18 cellular contexts compared by ENCODE assay signal in the genomic region with DNA sequence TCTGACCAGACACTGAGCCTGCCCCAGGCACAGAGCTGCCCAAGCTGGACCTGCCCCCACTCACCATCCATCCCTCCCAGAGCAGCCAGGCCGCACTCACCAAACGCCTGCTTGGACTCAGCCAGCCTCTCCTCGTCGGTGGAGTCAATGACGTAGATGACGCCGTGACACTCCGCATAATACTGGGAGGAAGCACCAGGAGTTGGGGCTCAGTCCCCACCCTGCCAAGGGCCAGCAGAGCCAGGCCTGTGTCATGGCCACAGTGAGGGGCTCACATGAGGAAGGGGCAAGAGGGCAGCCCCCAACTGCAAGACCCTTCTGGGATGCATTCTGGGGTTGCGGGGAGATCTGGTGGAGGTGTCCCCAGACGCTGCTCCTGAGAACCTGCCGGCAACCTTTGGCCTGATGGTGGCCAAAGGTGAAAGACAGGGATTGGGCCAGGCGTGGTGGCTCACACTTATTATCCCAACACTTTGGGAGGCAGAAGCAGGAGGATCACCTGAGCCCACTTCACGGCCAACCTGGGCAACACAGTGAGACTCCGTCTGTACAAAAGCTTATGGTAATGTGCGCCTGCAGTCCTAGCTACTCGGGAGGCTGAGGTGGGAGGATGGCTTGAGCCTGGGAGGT. TPM values are rescaled to one million over a fixed set of nuclear protein-coding genes. Genes with fewer than 3 reads are reported as not detected.
DNase-seq lines count a peak whose midpoint lies in the region; ATAC-seq, FAIRE-seq and TF ChIP-seq lines count a peak whose summit lies in the region.
"Had no signal": no experiment of that assay in that cellular context is flagged by ENCODE, and none has a peak within 500 bp of the region (broad histone marks: within the 10 kb centered on the region; RNA-seq: fewer than 3 reads in every experiment).

No MANE protein-coding gene starts in this region.

- TF ChIP-seq EP300 in K562 (IDR thresholded peaks at IDR 0.05; ENCODE audit: low read length) = no peak

- H3K9me2 ChIP-seq in OCI-LY7 (ENCODE audit: insufficient read depth, low read length) = no peaks in the 10 kb centered on the region

- BruUV-seq in K562 (replicated peaks; lab: Mats Ljungman, UMichigan) (no TSS peak), OCI-LY7 (replicated peaks; lab: Mats Ljungman, UMichigan) (no TSS peak)

- peak; percentile 3 for DNase-seq in activated gamma-delta T cell treated with Interleukin-2 at 50 U/mL for 16 hours
- DNase-seq in activated gamma-delta T cell (lab: John Stamatoyannopoulos, UW) = no peak
- peak in 1 of 4 experiments; percentile 2 for DNase-seq in K562 (ENCODE audit: extremely low read depth in 1 of 4, low spot score in 3 of 4)
- peak; percentile 78 for DNase-seq in posterior vena cava (ENCODE audit: low spot score)
- DNase-seq in OCI-LY7 (ENCODE audit: low spot score) = no peak
- DNase-seq in NCI-H1694 treated with DMSO at 0.1 percent for 48 hours (lab: John Stamatoyannopoulos, UW) = no peak
- no peak for DNase-seq in SW 1271 (lab: John Stamatoyannopoulos, UW)
- DNase-seq: KBM-7; naive thymus-derived CD4-positive, alpha-beta T cell; NCI-H1105 treated with DMSO at 0.1 percent for 48 hours; NCI-H82 had no signal

- in situ Hi-C loops in K562 (cut with MboI) = no loop called here

- no peaks in the 10 kb centered on the region for H3K9me1 ChIP-seq in K562 (ENCODE audit: control insufficient read depth, insufficient read depth, low read length)

- H4K20me1 ChIP-seq in K562 (replicated peaks; ENCODE audit: control insufficient read depth, insufficient read depth, low read length) (peaks cover 16% of the 10 kb centered on the region), OCI-LY7 (ENCODE audit: insufficient read depth, low read length) (peaks cover 8% of the 10 kb centered on the region; the same call in 1 of the 2 replicates)

- H3K9me3 ChIP-seq in HEK293 (ENCODE audit: control insufficient read depth, insufficient read depth, low read depth, low read length) (no peaks in the 10 kb centered on the region), K562 (replicated peaks; ENCODE audit: control insufficient read depth, insufficient read depth, low read depth, low read length) (no peaks in the 10 kb centered on the region), OCI-LY7 (ENCODE audit: low read length) (no peaks in the 10 kb centered on the region)
- H3K9me3 ChIP-seq: gastroesophageal sphincter, uterus had no signal

- H3K27ac ChIP-seq in HEK293 (ENCODE audit: extremely low read depth, low read depth, low read length) (no peak overlapping the region), K562 (ENCODE audit: extremely low read depth, low read depth, low read length) (no peak overlapping the region), OCI-LY7 (ENCODE audit: low read depth, low read length, poor library complexity, severe bottlenecking) (no peak overlapping the region)
- H3K27ac ChIP-seq: epithelial cell of prostate, uterus had no signal

- H3K4me3 ChIP-seq in HEK293 (ENCODE audit: low read depth, low read length) = no peak overlapping the region
- no peak overlapping the region for H3K4me3 ChIP-seq in K562
- no peak overlapping the region for H3K4me3 ChIP-seq in OCI-LY7 (ENCODE audit: low read depth, low read length, poor library complexity, severe bottlenecking)
- H3K4me3 ChIP-seq: gastroesophageal sphincter, lung, uterus had no signal

- H3K27me3 ChIP-seq in K562 (ENCODE audit: control insufficient read depth in 2 of 2, insufficient read depth in 2 of 2, low read length in 2 of 2) = no peaks in the 10 kb centered on the region
- H3K27me3 ChIP-seq: gastroesophageal sphincter, uterus had no signal

- H3K4me2 ChIP-seq in K562 (ENCODE audit: insufficient read depth, low read length) (no peak overlapping the region), OCI-LY7 (ENCODE audit: low read length) (no peak overlapping the region)

- intact Hi-C loops in K562 (cut with micrococcal nuclease) = loop anchor here (10.0 kb wide), 2 partner anchors 83 to 167 kb away; partner anchors contain the start of gene PTK6
- intact Hi-C loops in posterior vena cava (cut with DNase I) = no loop called here
- intact Hi-C loops in OCI-LY7 (cut with micrococcal nuclease; ENCODE audit: unreplicated experiment) = no loop called here

- H2AFZ ChIP-seq in K562 (ENCODE audit: low read depth, low read length) (no peak overlapping the region), OCI-LY7 (ENCODE audit: low read length) (no peak overlapping the region)

- 82% methylated on average over 16 of the region's 16 CpGs for WGBS in K562 (ENCODE audit: insufficient coverage, low coverage, missing lambda C conversion rate)

- peaks cover 23% of the 10 kb centered on the region for H3K79me2 ChIP-seq in K562 (ENCODE audit: control insufficient read depth, insufficient read depth, low read length)
- peaks cover 19% of the 10 kb centered on the region for H3K79me2 ChIP-seq in OCI-LY7 (ENCODE audit: insufficient read depth, low read depth, low read length)

- no peak for FAIRE-seq in K562 (lab: Jason Lieb, UNC)
- FAIRE-seq: colon had no signal

- H3K36me3 ChIP-seq in HEK293 (ENCODE audit: control insufficient read depth in 2 of 2, insufficient read depth in 1 of 2, low read length in 2 of 2) = peaks cover 0 to 46% of the 10 kb centered on the region in 2 experiments; a peak in 1 of 3 replicates
- peaks cover 38% of the 10 kb centered on the region for H3K36me3 ChIP-seq in K562 (ENCODE audit: control insufficient read depth, insufficient read depth, low read length)
- H3K36me3 ChIP-seq in OCI-LY7 (ENCODE audit: insufficient read depth, low read length) = peaks cover 45% of the 10 kb centered on the region
- H3K36me3 ChIP-seq: uterus had no signal

- no peak; the same call in none of the 2 replicates for TF ChIP-seq POLR2A in K562 (conservative IDR thresholded peaks at IDR 0.05)

- no peaks in the 10 kb centered on the region for H3K4me1 ChIP-seq in HEK293 (ENCODE audit: control insufficient read depth, insufficient read depth, low read length)
- H3K4me1 ChIP-seq in K562 (replicated peaks in 1 of 2; ENCODE audit: control insufficient read depth in 2 of 2, insufficient read depth in 2 of 2, low read length in 2 of 2) = peaks cover 15 to 79% of the 10 kb centered on the region in 2 experiments
- H3K4me1 ChIP-seq in OCI-LY7 (ENCODE audit: insufficient read depth, low read length, poor library complexity, severe bottlenecking) = peaks cover 18% of the 10 kb centered on the region
- H3K4me1 ChIP-seq: uterus had no signal

- H3K9ac ChIP-seq in K562 (ENCODE audit: insufficient read depth in 1 of 2, low read depth in 2 of 2, low read length in 2 of 2) = peak overlapping the region in 1 of 2 experiments; percentile 81; a peak in 2 of 4 replicates

- ATAC-seq in K562 = no peak
- ATAC-seq: gastroesophageal sphincter; naive thymus-derived CD4-positive, alpha-beta T cell had no signal

- TF ChIP-seq CTCF in HEK293 (tag by site-specific recombination; IDR thresholded peaks at IDR 0.05) (no peak), K562 (IDR thresholded peaks at IDR 0.05 in 2 of 3, conservative IDR thresholded peaks at IDR 0.05 in 1 of 3; ENCODE audit: insufficient read depth in 2 of 3, low read depth in 1 of 3, low read length in 3 of 3) (no peak), OCI-LY7 (conservative IDR thresholded peaks at IDR 0.05; ENCODE audit: low read length) (no peak)

- POLR2A ChIA-PET in HEK293 (lab: Yijun Ruan, JAX) (interaction anchor here (0.6 to 1.4 kb wide), 3 partner anchors 19 to 163 kb away, joined by 3 to 6 read pairs (median 4); partner anchors contain the start of gene TPD52L2), K562 (lab: Yijun Ruan, JAX) (interaction anchor here (1.3 kb wide), 1 partner anchor 75 kb away, joined by 3 read pairs; the partner anchor contains the start of gene GMEB2), OCI-LY7 (lab: Charles Lee) (interaction anchor here (0.8 kb wide), 1 partner anchor 54 kb away, joined by 3 read pairs; no protein-coding TSS in a partner anchor)

- CTCF ChIA-PET in HEK293 (lab: Yijun Ruan, JAX) (interaction anchor here (1.0 kb wide), 1 partner anchor 271 kb away, joined by 4 read pairs; no protein-coding TSS in a partner anchor), K562 (lab: Yijun Ruan, JAX; ENCODE audit: low intra/inter-chr PET ratio) (no interaction called here), OCI-LY7 (lab: Charles Lee; ENCODE audit: unreplicated experiment) (no interaction called here)

- no peak for TF ChIP-seq RAD21 in K562 (CRISPR knock-in tag; conservative IDR thresholded peaks at IDR 0.05 in 1 of 2, IDR thresholded peaks at IDR 0.05 in 1 of 2)

RNA-seq across cellular contexts. Expression of gene ARFRP1, which starts 5.6 kb away (rescaled TPM):
- 98.6 and 222 TPM in 2 replicates for total RNA-seq in K562 (2011; cell fraction: chromatin; rRNA removed; ENCODE audit: low replicate concordance)
- total RNA-seq in K562 (2011; cell fraction: nucleolus; rRNA removed) = 116 and 124 TPM in 2 replicates
- total RNA-seq in K562 (2011; cell fraction: nucleoplasm; rRNA removed) = 75.6 and 81.5 TPM in 2 replicates
- total RNA-seq in K562 (2014; rRNA removed) (64.3 and 74.1 TPM in 2 replicates), K562 (2014; rRNA removed; fragmentation: Illumina TruSeq; extraction: Trizol) (16.1 and 19.1 TPM in 2 replicates), K562 (2015; rRNA removed; fragmentation: Illumina TruSeq; extraction: Trizol) (37.3 and 37.7 TPM in 2 replicates), K562 (2021) (64.0 and 78.9 TPM in 2 replicates), posterior vena cava (10 to 100 TPM; 35.7 to 38.1 TPM), OCI-LY7 (2022) (82.1 and 85.6 TPM in 2 replicates)
- polyA plus RNA-seq in K562 (2011; rRNA removed) (37.5 and 39.5 TPM in 2 replicates), K562 (2014; fragmentation: Illumina TruSeq; extraction: Trizol) (20.0 and 36.3 TPM in 2 replicates), K562 (2014; fragmentation: Nextera tagmentation; extraction: Ambion mirVana) (1 to 10 TPM; 2.2 to 6.0 TPM), K562 (2014; rRNA removed) (66.9 and 70.5 TPM in 2 replicates)
- polyA plus RNA-seq in K562 (2011; cell fraction: cytosol; rRNA removed) = 52.0 and 57.8 TPM in 2 replicates
- polyA plus RNA-seq in K562 (2011; cell fraction: nucleus; rRNA removed) = 132 and 147 TPM in 2 replicates
- 44.1 and 48.2 TPM in 2 replicates for polyA plus RNA-seq in K562 (2012)
- polyA minus RNA-seq in K562 (2011; rRNA and poly(A)+ RNA removed) = 18.4 and 33.9 TPM in 2 replicates
- 14.4 and 22.2 TPM in 2 replicates for polyA minus RNA-seq in K562 (2011; cell fraction: cytosol; rRNA and poly(A)+ RNA removed)
- polyA minus RNA-seq in K562 (2011; cell fraction: nucleus; rRNA and poly(A)+ RNA removed) = 46.2 and 62.4 TPM in 2 replicates
- 47.9 and 53.3 TPM in 2 replicates for total RNA-seq in OCI-LY7 (2014; rRNA removed; shearing (Covaris generic))

RNA-seq across cellular contexts. Expression of gene ZGPAT, which starts 5.7 kb away (rescaled TPM):
- 20.3 and 73.7 TPM in 2 replicates for total RNA-seq in K562 (2011; cell fraction: chromatin; rRNA removed; ENCODE audit: low replicate concordance)
- total RNA-seq in K562 (2011; cell fraction: nucleolus; rRNA removed) = 43.4 and 48.4 TPM in 2 replicates
- total RNA-seq in K562 (2011; cell fraction: nucleoplasm; rRNA removed) = 35.6 and 47.3 TPM in 2 replicates
- total RNA-seq in K562 (2014; rRNA removed) (19.4 and 26.6 TPM in 2 replicates), K562 (2014; rRNA removed; fragmentation: Illumina TruSeq; extraction: Trizol) (2.2 and 2.4 TPM in 2 replicates), K562 (2015; rRNA removed; fragmentation: Illumina TruSeq; extraction: Trizol) (7.9 and 8.4 TPM in 2 replicates), K562 (2021) (22.5 and 25.4 TPM in 2 replicates), posterior vena cava (10 to 100 TPM; 15.1 to 15.2 TPM), OCI-LY7 (2022) (50.8 and 55.4 TPM in 2 replicates)
- polyA plus RNA-seq in K562 (2011; rRNA removed) (7.4 and 10.7 TPM in 2 replicates), K562 (2014; fragmentation: Illumina TruSeq; extraction: Trizol) (5.6 and 10.9 TPM in 2 replicates), K562 (2014; fragmentation: Nextera tagmentation; extraction: Ambion mirVana) (under 1 TPM; 0.14 to 0.21 TPM), K562 (2014; rRNA removed) (24.1 and 27.7 TPM in 2 replicates)
- 6.2 and 15.4 TPM in 2 replicates for polyA plus RNA-seq in K562 (2011; cell fraction: cytosol; rRNA removed)
- polyA plus RNA-seq in K562 (2011; cell fraction: nucleus; rRNA removed) = 40.8 and 67.3 TPM in 2 replicates
- 14.8 and 18.0 TPM in 2 replicates for polyA plus RNA-seq in K562 (2012)
- 2.7 and 4.6 TPM in 2 replicates for polyA minus RNA-seq in K562 (2011; rRNA and poly(A)+ RNA removed)
- polyA minus RNA-seq in K562 (2011; cell fraction: cytosol; rRNA and poly(A)+ RNA removed) = 11.6 and 12.8 TPM in 2 replicates
- 9.8 and 11.2 TPM in 2 replicates for polyA minus RNA-seq in K562 (2011; cell fraction: nucleus; rRNA and poly(A)+ RNA removed)
- total RNA-seq in OCI-LY7 (2014; rRNA removed; shearing (Covaris generic)) = 43.1 and 43.9 TPM in 2 replicates

RNA-seq across cellular contexts. Expression of gene TNFRSF6B, which starts 5.7 kb away (rescaled TPM):
- not detected in 2 replicates for total RNA-seq in K562 (2011; cell fraction: chromatin; rRNA removed; ENCODE audit: low replicate concordance)
- total RNA-seq in K562 (2011; cell fraction: nucleolus; rRNA removed) = 4.9 and 6.3 TPM in 2 replicates
- total RNA-seq in K562 (2011; cell fraction: nucleoplasm; rRNA removed) = not detected in 2 replicates
- 0.32 and 3.8 TPM in 2 replicates for total RNA-seq in K562 (2014; rRNA removed)
- total RNA-seq in K562 (2014; rRNA removed; fragmentation: Illumina TruSeq; extraction: Trizol) = not detected in 2 replicates
- 0.19 TPM in 1 of 2 replicates, not detected in the other for total RNA-seq in K562 (2015; rRNA removed; fragmentation: Illumina TruSeq; extraction: Trizol)
- not detected in 2 replicates for total RNA-seq in K562 (2021)
- polyA plus RNA-seq in K562 (2011; rRNA removed) = 0.10 and 0.37 TPM in 2 replicates
- 1.1 and 5.8 TPM in 2 replicates for polyA plus RNA-seq in K562 (2011; cell fraction: cytosol; rRNA removed)
- 1.4 and 13.8 TPM in 2 replicates for polyA plus RNA-seq in K562 (2011; cell fraction: nucleus; rRNA removed)
- 0.87 and 1.3 TPM in 2 replicates for polyA plus RNA-seq in K562 (2012)
- polyA plus RNA-seq in K562 (2014; fragmentation: Illumina TruSeq; extraction: Trizol) = not detected in 2 replicates
- not detected for polyA plus RNA-seq in K562 (2014; fragmentation: Nextera tagmentation; extraction: Ambion mirVana)
- polyA plus RNA-seq in K562 (2014; rRNA removed) = 3.2 and 3.5 TPM in 2 replicates
- polyA minus RNA-seq in K562 (2011; rRNA and poly(A)+ RNA removed) = not detected in 2 replicates
- not detected in 2 replicates for polyA minus RNA-seq in K562 (2011; cell fraction: cytosol; rRNA and poly(A)+ RNA removed)
- 1.2 TPM in 1 of 2 replicates, not detected in the other for polyA minus RNA-seq in K562 (2011; cell fraction: nucleus; rRNA and poly(A)+ RNA removed)
- 1 to 10 TPM; 5.4 to 7.0 TPM for total RNA-seq in posterior vena cava
- 1.4 and 6.6 TPM in 2 replicates for total RNA-seq in OCI-LY7 (2014; rRNA removed; shearing (Covaris generic))
- total RNA-seq in OCI-LY7 (2022) = 1.0 TPM in 1 of 2 replicates, not detected in the other
- total RNA-seq: T-helper 2 cell treated with Interferon-gamma antibody and Interleukin-4, amounts not matched to agents 100 ng/mL and 5 ng/mL, for 36 hours had no signal

RNA-seq across cellular contexts. Expression of gene LIME1, which starts 34.3 kb away (rescaled TPM):
- total RNA-seq in K562 (2011; cell fraction: chromatin; rRNA removed; ENCODE audit: low replicate concordance) = 6.7 and 27.9 TPM in 2 replicates
- 29.6 and 36.2 TPM in 2 replicates for total RNA-seq in K562 (2011; cell fraction: nucleolus; rRNA removed)
- total RNA-seq in K562 (2011; cell fraction: nucleoplasm; rRNA removed) = 12.0 and 12.1 TPM in 2 replicates
- total RNA-seq in K562 (2014; rRNA removed) = 9.5 and 12.7 TPM in 2 replicates
- total RNA-seq in K562 (2014; rRNA removed; fragmentation: Illumina TruSeq; extraction: Trizol) = 0.11 and 0.32 TPM in 2 replicates
- 2.7 and 2.8 TPM in 2 replicates for total RNA-seq in K562 (2015; rRNA removed; fragmentation: Illumina TruSeq; extraction: Trizol)
- 9.3 and 10.2 TPM in 2 replicates for total RNA-seq in K562 (2021)
- 1.5 and 3.9 TPM in 2 replicates for polyA plus RNA-seq in K562 (2011; rRNA removed)
- 4.5 and 15.8 TPM in 2 replicates for polyA plus RNA-seq in K562 (2011; cell fraction: cytosol; rRNA removed)
- 37.1 and 90.0 TPM in 2 replicates for polyA plus RNA-seq in K562 (2011; cell fraction: nucleus; rRNA removed)
- 5.5 and 10.7 TPM in 2 replicates for polyA plus RNA-seq in K562 (2012)
- polyA plus RNA-seq in K562 (2014; fragmentation: Illumina TruSeq; extraction: Trizol) = 0.83 and 2.3 TPM in 2 replicates
- polyA plus RNA-seq in K562 (2014; fragmentation: Nextera tagmentation; extraction: Ambion mirVana) = not detected
- 17.1 and 20.2 TPM in 2 replicates for polyA plus RNA-seq in K562 (2014; rRNA removed)
- polyA minus RNA-seq in K562 (2011; rRNA and poly(A)+ RNA removed) = 0.06 and 0.25 TPM in 2 replicates
- polyA minus RNA-seq in K562 (2011; cell fraction: cytosol; rRNA and poly(A)+ RNA removed) = 1.2 and 1.5 TPM in 2 replicates
- 4.7 and 7.7 TPM in 2 replicates for polyA minus RNA-seq in K562 (2011; cell fraction: nucleus; rRNA and poly(A)+ RNA removed)
- 1 to 10 TPM; 4.2 to 4.9 TPM for total RNA-seq in posterior vena cava
- 66.3 and 76.4 TPM in 2 replicates for total RNA-seq in OCI-LY7 (2014; rRNA removed; shearing (Covaris generic))
- total RNA-seq in OCI-LY7 (2022) = 67.9 and 75.6 TPM in 2 replicates

RNA-seq across cellular contexts. Expression of gene SLC2A4RG, which starts 37.4 kb away (rescaled TPM):
- total RNA-seq in K562 (2011; cell fraction: chromatin; rRNA removed; ENCODE audit: low replicate concordance) = 22.0 and 60.9 TPM in 2 replicates
- 104 and 105 TPM in 2 replicates for total RNA-seq in K562 (2011; cell fraction: nucleolus; rRNA removed)
- 35.7 and 41.6 TPM in 2 replicates for total RNA-seq in K562 (2011; cell fraction: nucleoplasm; rRNA removed)
- 62.7 and 92.2 TPM in 2 replicates for total RNA-seq in K562 (2014; rRNA removed)
- 8.2 and 8.3 TPM in 2 replicates for total RNA-seq in K562 (2014; rRNA removed; fragmentation: Illumina TruSeq; extraction: Trizol)
- 26.5 and 28.3 TPM in 2 replicates for total RNA-seq in K562 (2015; rRNA removed; fragmentation: Illumina TruSeq; extraction: Trizol)
- total RNA-seq in K562 (2021) = 97.3 and 104 TPM in 2 replicates
- 29.5 and 48.0 TPM in 2 replicates for polyA plus RNA-seq in K562 (2011; rRNA removed)
- polyA plus RNA-seq in K562 (2011; cell fraction: cytosol; rRNA removed) = 27.4 and 73.4 TPM in 2 replicates
- 238 and 316 TPM in 2 replicates for polyA plus RNA-seq in K562 (2011; cell fraction: nucleus; rRNA removed)
- polyA plus RNA-seq in K562 (2012) = 65.5 and 70.1 TPM in 2 replicates
- 10.3 and 24.9 TPM in 2 replicates for polyA plus RNA-seq in K562 (2014; fragmentation: Illumina TruSeq; extraction: Trizol)
- 1 to 10 TPM in 1 of 2 experiments, under 1 TPM in 1; 0.34 to 1.1 TPM for polyA plus RNA-seq in K562 (2014; fragmentation: Nextera tagmentation; extraction: Ambion mirVana)
- 62.6 and 84.4 TPM in 2 replicates for polyA plus RNA-seq in K562 (2014; rRNA removed)
- polyA minus RNA-seq in K562 (2011; rRNA and poly(A)+ RNA removed) = 1.6 and 4.4 TPM in 2 replicates
- 14.8 and 20.6 TPM in 2 replicates for polyA minus RNA-seq in K562 (2011; cell fraction: cytosol; rRNA and poly(A)+ RNA removed)
- 47.3 and 53.0 TPM in 2 replicates for polyA minus RNA-seq in K562 (2011; cell fraction: nucleus; rRNA and poly(A)+ RNA removed)
- 100 to 1,000 TPM in 1 of 2 donors, 10 to 100 TPM in 1; 54.0 to 112 TPM for total RNA-seq in posterior vena cava
- total RNA-seq in OCI-LY7 (2014; rRNA removed; shearing (Covaris generic)) = 69.8 and 77.9 TPM in 2 replicates
- total RNA-seq in OCI-LY7 (2022) = 110 and 113 TPM in 2 replicates

Comparison
In these comparisons a context has a peak if more than half of its experiments do, and no peak if none do; other contexts are left out.
1. DNase-seq: peak in activated gamma-delta T cell treated with Interleukin-2 at 50 U/mL for 16 hours (single experiment) and posterior vena cava (single experiment); none in activated gamma-delta T cell (single experiment), OCI-LY7 (single experiment), NCI-H1694 treated with DMSO at 0.1 percent for 48 hours (single experiment) and SW 1271 (0 of 2).